In the genomic region with DNA sequence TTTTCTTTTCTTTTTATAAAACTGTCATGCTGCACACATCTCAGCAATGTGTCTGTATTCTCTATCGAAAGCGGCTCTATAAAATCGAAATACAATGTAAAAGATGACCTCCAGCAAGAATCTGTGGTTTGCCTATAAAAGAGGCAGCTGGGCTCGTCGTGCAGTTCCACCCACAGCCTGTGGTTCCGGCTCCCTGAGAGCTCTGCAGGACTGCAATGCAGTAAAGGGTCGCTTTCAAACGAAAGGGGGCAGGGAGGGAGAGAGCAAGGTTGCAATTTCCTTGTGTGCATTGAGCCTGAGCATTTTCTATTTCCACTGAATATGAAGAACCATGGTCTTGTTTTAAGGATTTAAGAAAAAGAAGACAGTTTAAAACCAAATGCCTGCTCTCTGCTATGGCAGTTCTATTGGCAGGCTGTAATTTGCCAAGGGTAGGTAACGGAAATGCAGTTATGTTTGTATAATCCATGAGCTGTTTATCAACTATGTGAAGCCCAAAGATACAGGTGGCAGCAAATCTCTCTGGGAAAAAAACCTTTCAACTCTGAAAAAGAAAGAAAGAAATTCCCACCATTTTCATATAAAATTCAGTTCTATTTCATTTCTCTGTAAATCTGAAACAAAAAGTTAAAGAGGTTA, we compare ENCODE assay signal across 9 cellular contexts.
DNase-seq lines count a peak whose midpoint lies in the region; ATAC-seq, FAIRE-seq and TF ChIP-seq lines count a peak whose summit lies in the region.
"Had no signal": no experiment of that assay in that cellular context is flagged by ENCODE, and none has a peak within 500 bp of the region (broad histone marks: within the 10 kb centered on the region; RNA-seq: fewer than 3 reads in every experiment).

No MANE protein-coding gene starts in this region.

- no peak for FAIRE-seq in D721Med (lab: Jason Lieb, UNC)

- no peak overlapping the region for H3K4me3 ChIP-seq in HEK293 (ENCODE audit: low read depth, low read length)

- ATAC-seq in left lobe of liver (peak; percentile 38), HG03135 (IDR thresholded peaks at IDR 0.05; ENCODE audit: unreplicated experiment) (no peak)

- CTCF ChIA-PET in HEK293 (lab: Yijun Ruan, JAX): no interaction called here

- TF ChIP-seq CTCF in HEK293 (tag by site-specific recombination; IDR thresholded peaks at IDR 0.05) (peak; percentile 15; the same call in 1 of the 2 replicates), D721Med (IDR thresholded peaks at IDR 0.05; ENCODE audit: insufficient read depth, missing control alignments) (no peak)

- H3K36me3 ChIP-seq in HEK293 (ENCODE audit: control insufficient read depth in 2 of 2, insufficient read depth in 1 of 2, low read length in 2 of 2): no peaks in the 10 kb centered on the region

- POLR2A ChIA-PET in HEK293 (lab: Yijun Ruan, JAX): no interaction called here

- DNase-seq in Daoy (ENCODE audit: low read depth): peak; percentile 10
- DNase-seq in SW480 (ENCODE audit: low spot score): peak; percentile 28
- DNase-seq in left lobe of liver (ENCODE audit: low spot score): no peak
- DNase-seq in D721Med (ENCODE audit: insufficient read length, low spot score): no peak
- no peak for DNase-seq in G401 (ENCODE audit: low spot score)
- no peak for DNase-seq in inferior parietal cortex (ENCODE audit: extremely low spot score)
- DNase-seq: T1000 had no signal

- H3K4me1 ChIP-seq in HEK293 (ENCODE audit: control insufficient read depth, insufficient read depth, low read length): no peaks in the 10 kb centered on the region

- no peak overlapping the region for H3K27ac ChIP-seq in HEK293 (ENCODE audit: extremely low read depth, low read depth, low read length)

- in situ Hi-C loops in G401 (cut with HindIII; ENCODE audit: low sequenced_read_pairs): no loop called here

- no peaks in the 10 kb centered on the region for H3K9me3 ChIP-seq in HEK293 (ENCODE audit: control insufficient read depth, insufficient read depth, low read depth, low read length)

TF ChIP-seq in HEK293, 187 proteins besides CTCF, POLR2A, EP300 and RAD21:
- TF ChIP-seq MZF1 (tag by site-specific recombination; IDR thresholded peaks at IDR 0.05; ENCODE audit: borderline replicate concordance): no peak
- peak; percentile 28 for TF ChIP-seq ZNF529 (tag by site-specific recombination; IDR thresholded peaks at IDR 0.05; ENCODE audit: insufficient replicate concordance)
- 0 out of 2 replicates have a peak, but pooled peaks have one; percentile 19 for TF ChIP-seq ZBTB17 (tag by site-specific recombination; IDR thresholded peaks at IDR 0.05)
- TF ChIP-seq ZNF341 (tag by site-specific recombination; IDR thresholded peaks at IDR 0.05; ENCODE audit: low read depth): no peak
- peak; percentile 51 for TF ChIP-seq ZBTB44 (tag by site-specific recombination; IDR thresholded peaks at IDR 0.05)

Comparison
In these comparisons a context has a peak if more than half of its experiments do, and no peak if none do; other contexts are left out.
1. DNase-seq: peak in Daoy (single experiment) and SW480 (single experiment); none in left lobe of liver (single experiment), D721Med (single experiment), G401 (single experiment) and inferior parietal cortex (single experiment).